21 cellular contexts compared by ENCODE assay signal in genomic region chr7:27737178-27737577, GRCh38. TPM values are rescaled to one million over a fixed set of nuclear protein-coding genes. Genes with fewer than 3 reads are reported as not detected.
DNase-seq lines count a peak whose midpoint lies in the region; ATAC-seq and TF ChIP-seq lines count a peak whose summit lies in the region.
"Had no signal": no experiment of that assay in that cellular context is flagged by ENCODE, and none has a peak within 500 bp of the region (broad histone marks: within the 10 kb centered on the region; RNA-seq: fewer than 3 reads in every experiment).

No MANE protein-coding gene starts in this region.

- H4K20me1 ChIP-seq in hepatocyte (ENCODE audit: insufficient read depth, poor library complexity, severe bottlenecking): peaks cover 7% of the 10 kb centered on the region

- ATAC-seq in stimulated activated naive B cell treated with anti-CD40 and anti-IgM and Interleukin-4, amounts not matched to agents 10 μg/mL and 1 μg/mL and 100 μg/mL, for 72 hours (replicated peaks): no peak
- ATAC-seq in left colon (no peak), HG02852 (IDR thresholded peaks at IDR 0.05; ENCODE audit: unreplicated experiment) (no peak)

- no peak overlapping the region for H3K27ac Mint-ChIP-seq in Caco-2 (ENCODE audit: unreplicated experiment)
- peak overlapping the region; percentile 6 for H3K27ac Mint-ChIP-seq in stimulated activated naive B cell treated with anti-CD40 and anti-IgM and Interleukin-4, amounts not matched to agents 10 μg/mL and 1 μg/mL and 100 μg/mL, for 72 hours
- H3K27ac Mint-ChIP-seq: B cell; T-helper 1 cell treated with Interleukin-12 subunit alpha and Interleukin-12 subunit beta and Interleukin-4 antibody, amounts not matched to agents 30 μg/mL and 1 μg/mL, for 36 hours had no signal

- no peaks in the 10 kb centered on the region for H3K27me3 Mint-ChIP-seq in Caco-2 (ENCODE audit: insufficient read depth, unreplicated experiment)
- H3K27me3 Mint-ChIP-seq in stimulated activated naive B cell treated with anti-CD40 and anti-IgM and Interleukin-4, amounts not matched to agents 10 μg/mL and 1 μg/mL and 100 μg/mL, for 72 hours: peaks cover 0 to 7% of the 10 kb centered on the region in 2 donors
- H3K27me3 Mint-ChIP-seq: B cell had no signal

- H3K4me3 Mint-ChIP-seq in Caco-2 (ENCODE audit: unreplicated experiment): peak overlapping the region; percentile 2
- H3K4me3 Mint-ChIP-seq in stimulated activated naive B cell treated with anti-CD40 and anti-IgM and Interleukin-4, amounts not matched to agents 10 μg/mL and 1 μg/mL and 100 μg/mL, for 72 hours: no peak overlapping the region
- H3K4me3 Mint-ChIP-seq: B cell; T-helper 1 cell treated with Interleukin-12 subunit alpha and Interleukin-12 subunit beta and Interleukin-4 antibody, amounts not matched to agents 30 μg/mL and 1 μg/mL, for 36 hours had no signal

- H3K79me2 ChIP-seq in hepatocyte: peaks cover 11% of the 10 kb centered on the region

- POLR2A ChIA-PET in Caco-2 (lab: Charles Lee): no interaction called here

- no TSS peak for BruUV-seq in Caco-2 (replicated peaks; lab: Mats Ljungman, UMichigan)

- no peaks in the 10 kb centered on the region for H3K9me2 ChIP-seq in hepatocyte (replicated peaks; ENCODE audit: insufficient read depth)

- H3K27ac ChIP-seq in VCaP (peak overlapping the region; percentile 85), hepatocyte (peak overlapping the region; percentile 5)
- H3K27ac ChIP-seq: SK-N-MC had no signal

- peaks cover 28% of the 10 kb centered on the region for H3K36me3 Mint-ChIP-seq in Caco-2 (ENCODE audit: insufficient read depth, unreplicated experiment)
- H3K36me3 Mint-ChIP-seq in stimulated activated naive B cell treated with anti-CD40 and anti-IgM and Interleukin-4, amounts not matched to agents 10 μg/mL and 1 μg/mL and 100 μg/mL, for 72 hours: peaks cover 0 to 5% of the 10 kb centered on the region in 2 donors

- WGBS in hepatocyte (ENCODE audit: low lambda C conversion rate, missing lambda C conversion rate): 80% methylated on average over 2 of the region's 2 CpGs

- H3K9me3 ChIP-seq in Caco-2 (no peaks in the 10 kb centered on the region), hepatocyte (ENCODE audit: low read depth) (no peaks in the 10 kb centered on the region)
- H3K9me3 ChIP-seq: MG63, Peyer's patch had no signal

- in situ Hi-C loops in G401 (cut with HindIII; ENCODE audit: low sequenced_read_pairs): no loop called here

- peaks cover 44% of the 10 kb centered on the region for H3K4me1 ChIP-seq in Caco-2
- peaks cover 18% of the 10 kb centered on the region for H3K4me1 ChIP-seq in hepatocyte (ENCODE audit: insufficient read depth)

- CTCF ChIA-PET in Caco-2 (lab: Charles Lee): no interaction called here

- DNase-seq in Caco-2 (no peak), hepatocyte (ENCODE audit: low spot score) (no peak), left colon (no peak), G401 (ENCODE audit: low spot score) (no peak), NCI-H1417 (lab: John Stamatoyannopoulos, UW) (no peak)
- no peak for DNase-seq in stimulated activated naive B cell treated with anti-CD40 and anti-IgM and Interleukin-4, amounts not matched to agents 10 μg/mL and 1 μg/mL and 100 μg/mL, for 72 hours
- DNase-seq: GDM1, KG1, MG63, NCI-H1105 treated with DMSO at 0.1 percent for 48 hours, NCI-H2029, NCI-H446, NCI-H526, NCI-H82, Peyer's patch, SHP77 treated with DMSO at 0.1 percent for 48 hours had no signal

- H3K27me3 ChIP-seq in Caco-2 (replicated peaks; ENCODE audit: control insufficient read depth, insufficient read depth, low read length): no peaks in the 10 kb centered on the region
- H3K27me3 ChIP-seq in hepatocyte: no peaks in the 10 kb centered on the region
- H3K27me3 ChIP-seq: MG63, Peyer's patch had no signal

- H3K4me3 ChIP-seq in Caco-2 (ENCODE audit: low read depth, low read length): no peak overlapping the region
- no peak overlapping the region for H3K4me3 ChIP-seq in hepatocyte
- H3K4me3 ChIP-seq: MG63, Peyer's patch, SK-N-MC had no signal

- peaks cover 29% of the 10 kb centered on the region for H3K4me1 Mint-ChIP-seq in Caco-2 (ENCODE audit: low read depth, unreplicated experiment)
- peaks cover 16 to 21% of the 10 kb centered on the region in 2 donors for H3K4me1 Mint-ChIP-seq in stimulated activated naive B cell treated with anti-CD40 and anti-IgM and Interleukin-4, amounts not matched to agents 10 μg/mL and 1 μg/mL and 100 μg/mL, for 72 hours

- H3K4me2 ChIP-seq in hepatocyte: peak overlapping the region; percentile 19

- H2AFZ ChIP-seq in hepatocyte: no peak overlapping the region

- no peak for TF ChIP-seq CTCF in Caco-2 (IDR thresholded peaks at IDR 0.05; ENCODE audit: insufficient read depth in 1 of 2, low read depth in 1 of 2, low read length in 1 of 2, severe bottlenecking in 1 of 2, unreplicated experiment in 1 of 2)
- TF ChIP-seq CTCF in VCaP (conservative IDR thresholded peaks at IDR 0.05): no peak
- no peak for TF ChIP-seq CTCF in hepatocyte (IDR thresholded peaks at IDR 0.05; ENCODE audit: poor library complexity)

- H3K9me3 Mint-ChIP-seq in Caco-2 (ENCODE audit: unreplicated experiment): no peaks in the 10 kb centered on the region
- no peaks in the 10 kb centered on the region for H3K9me3 Mint-ChIP-seq in stimulated activated naive B cell treated with anti-CD40 and anti-IgM and Interleukin-4, amounts not matched to agents 10 μg/mL and 1 μg/mL and 100 μg/mL, for 72 hours
- H3K9me3 Mint-ChIP-seq: T-helper 1 cell treated with Interleukin-12 subunit alpha and Interleukin-12 subunit beta and Interleukin-4 antibody, amounts not matched to agents 30 μg/mL and 1 μg/mL, for 36 hours had no signal

- no peaks in the 10 kb centered on the region for H3K36me3 ChIP-seq in Caco-2 (ENCODE audit: control insufficient read depth, insufficient read depth, low read length)
- no peaks in the 10 kb centered on the region for H3K36me3 ChIP-seq in hepatocyte (replicated peaks; ENCODE audit: insufficient read depth, low read depth)
- H3K36me3 ChIP-seq: MG63, Peyer's patch had no signal

- intact Hi-C loops in Caco-2 (cut with micrococcal nuclease; ENCODE audit: unreplicated experiment) (no loop called here), left colon (cut with DNase I, micrococcal nuclease) (no loop called here)

RNA-seq across cellular contexts. Expression of gene TAX1BP1, which starts 2.8 kb away (rescaled TPM):
- total RNA-seq in Caco-2 (2022) (92.4 and 96.8 TPM in 2 replicates), hepatocyte (110 and 122 TPM in 2 replicates), left colon (100 to 1,000 TPM; 119 to 135 TPM)
- 83.5 and 104 TPM in 2 replicates for polyA plus RNA-seq in hepatocyte
- 25.0 and 27.0 TPM in 2 replicates for total RNA-seq in G401 (2014; rRNA removed; shearing (Covaris generic))
